10 cellular contexts compared by ENCODE assay signal in genomic region chrX:65695849-65696248, GRCh38. TPM values are rescaled to one million over a fixed set of nuclear protein-coding genes. Genes with fewer than 3 reads are reported as not detected.
DNase-seq lines count a peak whose midpoint lies in the region; ATAC-seq and TF ChIP-seq lines count a peak whose summit lies in the region.
"Had no signal": no experiment of that assay in that cellular context is flagged by ENCODE, and none has a peak within 500 bp of the region (broad histone marks: within the 10 kb centered on the region; RNA-seq: fewer than 3 reads in every experiment).

No MANE protein-coding gene starts in this region.

- no peaks in the 10 kb centered on the region for H3K9me3 ChIP-seq in left ventricle myocardium inferior (replicated peaks)
- no peaks in the 10 kb centered on the region for H3K9me3 ChIP-seq in lower lobe of right lung
- no peaks in the 10 kb centered on the region for H3K9me3 ChIP-seq in upper lobe of right lung

- H3K4me3 ChIP-seq in left ventricle myocardium inferior: no peak overlapping the region
- no peak overlapping the region for H3K4me3 ChIP-seq in lower lobe of right lung
- H3K4me3 ChIP-seq in upper lobe of right lung: no peak overlapping the region

- H3K27me3 ChIP-seq in left ventricle myocardium inferior (ENCODE audit: low read depth) (no peaks in the 10 kb centered on the region), lower lobe of right lung (ENCODE audit: low read depth) (no peaks in the 10 kb centered on the region), upper lobe of right lung (no peaks in the 10 kb centered on the region)

- H3K4me3 Mint-ChIP-seq in activated CD8-positive, alpha-beta T cell treated with anti-CD3 and anti-CD28 coated beads, Interleukin-2, amount 10 ng/mL, durations not matched to agents 7 days and 5 days: peak overlapping the region; percentile 76

- no peaks in the 10 kb centered on the region for H3K27me3 Mint-ChIP-seq in activated CD8-positive, alpha-beta T cell treated with anti-CD3 and anti-CD28 coated beads, Interleukin-2, amount 10 ng/mL, durations not matched to agents 7 days and 5 days (ENCODE audit: low read depth)

- H3K27ac ChIP-seq in left ventricle myocardium inferior (replicated peaks) (peak overlapping the region; percentile 76), lower lobe of right lung (peak overlapping the region; percentile 31), upper lobe of right lung (peak overlapping the region; percentile 51)

- H3K4me1 ChIP-seq in left ventricle myocardium inferior (peaks cover 95% of the 10 kb centered on the region), lower lobe of right lung (peaks cover 85% of the 10 kb centered on the region), upper lobe of right lung (peaks cover 56% of the 10 kb centered on the region)

- DNase-seq in left ventricle myocardium inferior (no peak), left ventricle myocardium superior (no peak), lower lobe of right lung (no peak), upper lobe of right lung (no peak), GM10266 (ENCODE audit: extremely low spot score) (no peak)
- no peak for DNase-seq in activated CD8-positive, alpha-beta T cell treated with anti-CD3 and anti-CD28 coated beads, Interleukin-2, amount 10 ng/mL, durations not matched to agents 7 days and 5 days
- DNase-seq: central memory CD4-positive, alpha-beta T cell; SHP77 treated with DMSO at 0.1 percent for 48 hours had no signal

- peaks cover 55% of the 10 kb centered on the region for H3K36me3 Mint-ChIP-seq in activated CD8-positive, alpha-beta T cell treated with anti-CD3 and anti-CD28 coated beads, Interleukin-2, amount 10 ng/mL, durations not matched to agents 7 days and 5 days (ENCODE audit: low read depth)

- POLR2A ChIA-PET in activated CD8-positive, alpha-beta T cell treated with anti-CD3 and anti-CD28 coated beads, Interleukin-2, amount 10 ng/mL, durations not matched to agents 7 days and 5 days (lab: Charles Lee): no interaction called here

- ATAC-seq in left ventricle myocardium superior (no peak), lower lobe of right lung (no peak), upper lobe of right lung (no peak), GM18498 (IDR thresholded peaks at IDR 0.05; ENCODE audit: unreplicated experiment) (no peak), GM21737 (IDR thresholded peaks at IDR 0.05; ENCODE audit: unreplicated experiment) (no peak)
- ATAC-seq in activated CD8-positive, alpha-beta T cell treated with anti-CD3 and anti-CD28 coated beads, Interleukin-2, amount 10 ng/mL, durations not matched to agents 7 days and 5 days: no peak

- TF ChIP-seq CTCF in left ventricle myocardium inferior (IDR thresholded peaks at IDR 0.05; ENCODE audit: borderline replicate concordance): no peak
- no peak for TF ChIP-seq CTCF in lower lobe of right lung (IDR thresholded peaks at IDR 0.05)
- TF ChIP-seq CTCF in upper lobe of right lung (IDR thresholded peaks at IDR 0.05): no peak
- no peak for TF ChIP-seq CTCF in GM10266 (IDR thresholded peaks at IDR 0.05; ENCODE audit: control insufficient read depth, insufficient read depth, low read depth, missing control alignments)

- intact Hi-C loops in left ventricle myocardium inferior (cut with micrococcal nuclease): no loop called here
- intact Hi-C loops in left ventricle myocardium superior (cut with micrococcal nuclease): no loop called here
- intact Hi-C loops in lower lobe of right lung (cut with DNase I): no loop called here
- intact Hi-C loops in upper lobe of right lung (cut with DNase I): no loop called here

- H3K4me1 Mint-ChIP-seq in activated CD8-positive, alpha-beta T cell treated with anti-CD3 and anti-CD28 coated beads, Interleukin-2, amount 10 ng/mL, durations not matched to agents 7 days and 5 days (ENCODE audit: low read depth): peaks cover 85% of the 10 kb centered on the region

- no peaks in the 10 kb centered on the region for H3K9me3 Mint-ChIP-seq in activated CD8-positive, alpha-beta T cell treated with anti-CD3 and anti-CD28 coated beads, Interleukin-2, amount 10 ng/mL, durations not matched to agents 7 days and 5 days (ENCODE audit: insufficient read depth)

- H3K27ac Mint-ChIP-seq in activated CD8-positive, alpha-beta T cell treated with anti-CD3 and anti-CD28 coated beads, Interleukin-2, amount 10 ng/mL, durations not matched to agents 7 days and 5 days: peak overlapping the region; percentile 95

- H3K36me3 ChIP-seq in left ventricle myocardium inferior: no peaks in the 10 kb centered on the region
- H3K36me3 ChIP-seq in lower lobe of right lung: no peaks in the 10 kb centered on the region
- H3K36me3 ChIP-seq in upper lobe of right lung: no peaks in the 10 kb centered on the region

- CTCF ChIA-PET in activated CD8-positive, alpha-beta T cell treated with anti-CD3 and anti-CD28 coated beads, Interleukin-2, amount 10 ng/mL, durations not matched to agents 7 days and 5 days (lab: Charles Lee): interaction anchor here (1.0 to 2.0 kb wide), 2 partner anchors 10 to 14 kb away, joined by 3 to 6 read pairs; no protein-coding TSS in a partner anchor

RNA-seq across cellular contexts. Expression of gene MSN, which starts 28.4 kb away (rescaled TPM):
- total RNA-seq in left ventricle myocardium inferior: 107 TPM
- 91.2 TPM for total RNA-seq in left ventricle myocardium superior
- 100 to 1,000 TPM; 622 to 627 TPM for total RNA-seq in activated CD8-positive, alpha-beta T cell treated with anti-CD3 and anti-CD28 coated beads, Interleukin-2, amount 10 ng/mL, durations not matched to agents 7 days and 5 days
- total RNA-seq in lower lobe of right lung: 419 TPM
- 462 TPM for total RNA-seq in upper lobe of right lung
